19 cellular contexts compared by ENCODE assay signal in the genomic region with DNA sequence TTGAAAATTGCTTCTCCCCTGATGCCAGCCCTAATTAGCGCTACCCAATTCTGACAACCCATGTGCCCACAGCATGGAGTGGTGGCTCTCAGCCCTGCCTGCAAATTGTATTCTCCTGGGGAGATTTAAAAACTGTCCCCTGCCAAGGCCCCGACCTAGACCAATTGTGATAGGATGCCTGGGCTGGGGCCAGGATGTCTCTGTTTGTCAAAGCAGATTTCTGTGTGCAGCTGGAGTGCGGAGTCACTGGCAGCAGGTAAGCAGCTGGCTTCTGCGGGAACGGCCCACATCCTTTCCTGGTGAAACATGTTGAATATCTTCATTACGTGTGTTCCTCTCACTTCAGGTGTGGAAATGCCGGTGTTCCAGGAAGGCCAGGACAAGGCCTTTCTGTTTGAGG.
"Had no signal": no experiment of that assay in that cellular context is flagged by ENCODE, and none has a peak within 500 bp of the region (broad histone marks: within the 10 kb centered on the region; RNA-seq: fewer than 3 reads in every experiment).

No MANE protein-coding gene starts in this region.

- H3K9me3 Mint-ChIP-seq: activated CD4-positive, alpha-beta memory T cell treated with anti-CD3 and anti-CD28 coated beads for 36 hours; activated naive CD4-positive, alpha-beta T cell treated with anti-CD3 and anti-CD28 coated beads, Interleukin-2, amount 10 ng/mL, durations not matched to agents 7 days and 5 days; activated naive CD8-positive, alpha-beta T cell treated with anti-CD3 and anti-CD28 coated beads, Interleukin-2, amount 50 U/mL, for 24 hours had no signal

- ATAC-seq: activated naive CD8-positive, alpha-beta T cell treated with anti-CD3 and anti-CD28 coated beads, Interleukin-2, amount 50 U/mL, for 24 hours; foreskin keratinocyte; left lobe of liver; lower lobe of right lung; mucosa of descending colon; psoas muscle had no signal

- H3K4me3 Mint-ChIP-seq: activated CD4-positive, alpha-beta memory T cell treated with anti-CD3 and anti-CD28 coated beads for 36 hours; activated naive CD4-positive, alpha-beta T cell treated with anti-CD3 and anti-CD28 coated beads, Interleukin-2, amount 10 ng/mL, durations not matched to agents 7 days and 5 days; activated naive CD8-positive, alpha-beta T cell treated with anti-CD3 and anti-CD28 coated beads, Interleukin-2, amount 50 U/mL, for 24 hours had no signal

- DNase-seq: activated CD4-positive, alpha-beta memory T cell treated with anti-CD3 and anti-CD28 coated beads for 36 hours; activated CD4-positive, alpha-beta T cell treated with anti-CD3 and anti-CD28 coated beads for 4 hours; activated effector memory CD4-positive, alpha-beta T cell treated with anti-CD3 and anti-CD28 coated beads, Interleukin-2, amount 50 U/mL, for 16 hours; activated naive CD4-positive, alpha-beta T cell treated with anti-CD3 and anti-CD28 coated beads, Interleukin-2, amount 10 ng/mL, durations not matched to agents 7 days and 5 days; activated naive CD8-positive, alpha-beta T cell treated with anti-CD3 and anti-CD28 coated beads, Interleukin-2, amount 50 U/mL, for 24 hours; effector CD8-positive, alpha-beta T cell; foreskin keratinocyte; kidney; lower lobe of right lung; mesendoderm; mucosa of descending colon; ovary; psoas muscle; spleen; stimulated activated CD4-positive, alpha-beta T cell treated with anti-CD3 and anti-CD28 coated beads, Interleukin-4, amount 100 ng/mL, for 1 hour; stimulated activated naive CD4-positive, alpha-beta T cell; T-helper 1 cell; thyroid gland had no signal

- H3K27ac Mint-ChIP-seq: activated CD4-positive, alpha-beta memory T cell treated with anti-CD3 and anti-CD28 coated beads for 36 hours; activated naive CD4-positive, alpha-beta T cell treated with anti-CD3 and anti-CD28 coated beads, Interleukin-2, amount 10 ng/mL, durations not matched to agents 7 days and 5 days; activated naive CD8-positive, alpha-beta T cell treated with anti-CD3 and anti-CD28 coated beads, Interleukin-2, amount 50 U/mL, for 24 hours had no signal

- H3K36me3 Mint-ChIP-seq: activated CD4-positive, alpha-beta memory T cell treated with anti-CD3 and anti-CD28 coated beads for 36 hours; activated naive CD4-positive, alpha-beta T cell treated with anti-CD3 and anti-CD28 coated beads, Interleukin-2, amount 10 ng/mL, durations not matched to agents 7 days and 5 days had no signal
